20 cellular contexts compared by ENCODE assay signal in genomic region chr19:6064703-6065073, GRCh38. TPM values are rescaled to one million over a fixed set of nuclear protein-coding genes. Genes with fewer than 3 reads are reported as not detected.
DNase-seq lines count a peak whose midpoint lies in the region; ATAC-seq and TF ChIP-seq lines count a peak whose summit lies in the region.
"Had no signal": no experiment of that assay in that cellular context is flagged by ENCODE, and none has a peak within 500 bp of the region (broad histone marks: within the 10 kb centered on the region; RNA-seq: fewer than 3 reads in every experiment).

No MANE protein-coding gene starts in this region.

- H3K4me1 Mint-ChIP-seq in MCF 10A (ENCODE audit: insufficient read depth, unreplicated experiment) = peaks cover 47% of the 10 kb centered on the region

- peaks cover 65% of the 10 kb centered on the region; the same call in 1 of the 2 replicates for H3K79me2 ChIP-seq in SK-N-SH (ENCODE audit: insufficient read depth)

- H4K8ac ChIP-seq in mesenchymal stem cell (ENCODE audit: low read length) = no peak overlapping the region

- TF ChIP-seq CTCF in SK-N-SH (IDR thresholded peaks at IDR 0.05) (no peak), MCF 10A (IDR thresholded peaks at IDR 0.05; ENCODE audit: unreplicated experiment) (no peak), transverse colon (IDR thresholded peaks at IDR 0.05) (no peak)

- H3K36me3 ChIP-seq in SK-N-SH (replicated peaks in 1 of 2; ENCODE audit: control insufficient read depth in 1 of 2, insufficient read depth in 2 of 2, low read length in 1 of 2) = no peaks in the 10 kb centered on the region
- no peaks in the 10 kb centered on the region for H3K36me3 ChIP-seq in mesenchymal stem cell (ENCODE audit: control insufficient read depth in 1 of 2, insufficient read depth in 2 of 2, low read depth in 1 of 2, low read length in 2 of 2)
- H3K36me3 ChIP-seq in transverse colon = no peaks in the 10 kb centered on the region
- H3K36me3 ChIP-seq: BLaER1 treated with 17β-estradiol and CSF1 and Interleukin-3, amounts not matched to agents 10 nM and 100 nM had no signal

- WGBS in SK-N-SH (ENCODE audit: low lambda C conversion rate) = 90% methylated on average over 2 of the region's 2 CpGs
- 97% methylated on average over 2 of the region's 2 CpGs for WGBS in mesenchymal stem cell
- WGBS in transverse colon (ENCODE audit: low coverage in 1 of 2), 2 donors = 89% methylated on average over 2 of the region's 2 CpGs

- no peaks in the 10 kb centered on the region for H3K27me3 Mint-ChIP-seq in MCF 10A (ENCODE audit: insufficient read depth, unreplicated experiment)

- peaks cover 16% of the 10 kb centered on the region for H3K79me1 ChIP-seq in mesenchymal stem cell (replicated peaks; ENCODE audit: low read length, poor library complexity, severe bottlenecking)

- H3K23ac ChIP-seq in mesenchymal stem cell (ENCODE audit: low read length in 2 of 2) = no peak overlapping the region

- no peak for TF ChIP-seq POLR2A in transverse colon (IDR thresholded peaks at IDR 0.05)

- H2AK5ac ChIP-seq in mesenchymal stem cell (ENCODE audit: low read length, severe bottlenecking) = no peak overlapping the region

- peaks cover 41% of the 10 kb centered on the region for H3F3A ChIP-seq in SK-N-SH (replicated peaks; ENCODE audit: insufficient read depth)

- H3K4ac ChIP-seq in mesenchymal stem cell (ENCODE audit: low read depth in 1 of 2, low read length in 2 of 2) = no peak overlapping the region

- CTCF ChIA-PET in SK-N-SH (lab: Yijun Ruan, JAX) = interaction anchor here (1.1 to 4.6 kb wide), 3 partner anchors 16 to 77 kb away, joined by 3 to 25 read pairs (median 3); no protein-coding TSS in a partner anchor
- CTCF ChIA-PET in MCF 10A (lab: Yijun Ruan, JAX) = no interaction called here

- no peak overlapping the region for H2BK12ac ChIP-seq in mesenchymal stem cell (ENCODE audit: low read length in 2 of 2)

- no peak for DNase-seq in SK-N-SH
- no peak for DNase-seq in MCF 10A (ENCODE audit: unreplicated experiment)
- DNase-seq in mesenchymal stem cell = no peak
- no peak for DNase-seq in transverse colon
- no peak for DNase-seq in SHP77 (lab: John Stamatoyannopoulos, UW)
- DNase-seq in activated effector memory CD4-positive, alpha-beta T cell treated with anti-CD3 and anti-CD28 coated beads, Interleukin-2, amount 50 U/mL, for 16 hours = no peak
- DNase-seq in epidermal melanocyte (ENCODE audit: insufficient read length, low spot score) = no peak
- DNase-seq: activated CD8-positive, alpha-beta T cell treated with anti-CD3 and anti-CD28 coated beads, Interleukin-2, amount 10 ng/mL, durations not matched to agents 7 days and 5 days; activated T-cell treated with anti-CD3 and anti-CD28 coated beads, Interleukin-2, amount 50 U/mL, for 72 hours; cerebellar nuclear complex; DMS79 treated with DMSO at 0.1 percent for 48 hours; MV-4-11; NCI-H2029; NCI-H526; stimulated activated CD4-positive, alpha-beta T cell treated with anti-CD3 and anti-CD28 coated beads, Interleukin-2, amount 100 ng/mL, for 48 hours had no signal

- H3K27me3 ChIP-seq in SK-N-SH (ENCODE audit: insufficient read depth) (no peaks in the 10 kb centered on the region), mesenchymal stem cell (ENCODE audit: control insufficient read depth in 1 of 2, insufficient read depth in 1 of 2, low read length in 2 of 2) (no peaks in the 10 kb centered on the region), transverse colon (no peaks in the 10 kb centered on the region)
- H3K27me3 ChIP-seq: BLaER1 treated with 17β-estradiol and CSF1 and Interleukin-3, amounts not matched to agents 10 nM and 100 nM; testis had no signal

- H3K9ac ChIP-seq in SK-N-SH (peak overlapping the region; percentile 32; the same call in 1 of the 2 replicates), mesenchymal stem cell (ENCODE audit: low read length) (peak overlapping the region; percentile 87)

- in situ Hi-C loops in transverse colon (cut with MboI; ENCODE audit: low pct_ligation_motif_present in 1 of 4, low pct_unique_long_range_greater_than_20kb in 1 of 4, low sequenced_read_pairs in 3 of 4) = no loop called here

- H2BK15ac ChIP-seq in mesenchymal stem cell (ENCODE audit: low read depth, poor library complexity, severe bottlenecking) = no peak overlapping the region

- POLR2A ChIA-PET in SK-N-SH (lab: Yijun Ruan, JAX) = no interaction called here
- POLR2A ChIA-PET in MCF 10A (lab: Yijun Ruan, JAX) = interaction anchor here (0.7 to 4.4 kb wide), 5 partner anchors 9 to 44 kb away, joined by 3 to 30 read pairs (median 6); no protein-coding TSS in a partner anchor

- H3K27ac Mint-ChIP-seq in MCF 10A (ENCODE audit: low read depth, unreplicated experiment) = peak overlapping the region; percentile 57
- H3K27ac Mint-ChIP-seq: activated CD8-positive, alpha-beta T cell treated with anti-CD3 and anti-CD28 coated beads, Interleukin-2, amount 10 ng/mL, durations not matched to agents 7 days and 5 days; memory B cell; WTC11 had no signal

- H3K4me3 ChIP-seq in SK-N-SH (ENCODE audit: low read depth in 2 of 2, low read length in 1 of 2) (no peak overlapping the region), mesenchymal stem cell (ENCODE audit: insufficient read depth in 1 of 2, low read depth in 1 of 2, low read length in 2 of 2) (no peak overlapping the region), transverse colon (no peak overlapping the region)
- H3K4me3 ChIP-seq: BLaER1 treated with 17β-estradiol and CSF1 and Interleukin-3, amounts not matched to agents 10 nM and 100 nM; testis had no signal

- no peak for TF ChIP-seq RAD21 in SK-N-SH (IDR thresholded peaks at IDR 0.05; ENCODE audit: low read length)

- ATAC-seq in SK-N-SH treated with all-trans-retinoic acid at 6 μM for 48 hours = no peak
- ATAC-seq: activated CD8-positive, alpha-beta T cell treated with anti-CD3 and anti-CD28 coated beads, Interleukin-2, amount 10 ng/mL, durations not matched to agents 7 days and 5 days; activated T-cell treated with anti-CD3 and anti-CD28 coated beads, Interleukin-2, amount 50 U/mL, for 72 hours; WTC11 had no signal

- no peak overlapping the region for H2AFZ ChIP-seq in SK-N-SH (ENCODE audit: low read depth)
- no peak overlapping the region for H2AFZ ChIP-seq in mesenchymal stem cell (ENCODE audit: low read depth, low read length)

- peak overlapping the region in 1 of 2 experiments; percentile 99; a peak in 2 of 4 replicates for H3K27ac ChIP-seq in SK-N-SH (ENCODE audit: low read depth in 2 of 2, low read length in 1 of 2)
- no peak overlapping the region for H3K27ac ChIP-seq in mesenchymal stem cell (ENCODE audit: low read length, poor library complexity, severe bottlenecking)
- peak overlapping the region; percentile 90 to 95 (median 92) for H3K27ac ChIP-seq in transverse colon
- H3K27ac ChIP-seq: testis had no signal

- TF ChIP-seq EP300 in SK-N-SH (IDR thresholded peaks at IDR 0.05; ENCODE audit: borderline replicate concordance in 1 of 2, low read depth in 1 of 2, low read length in 1 of 2) (no peak), transverse colon (IDR thresholded peaks at IDR 0.05; ENCODE audit: low read depth) (no peak)

- H3K4me2 ChIP-seq in SK-N-SH = no peak overlapping the region
- no peak overlapping the region for H3K4me2 ChIP-seq in mesenchymal stem cell (ENCODE audit: low read length, poor library complexity, severe bottlenecking)

- no peak overlapping the region for H4K91ac ChIP-seq in mesenchymal stem cell (ENCODE audit: low read length)

- no peak overlapping the region for H2BK5ac ChIP-seq in mesenchymal stem cell (ENCODE audit: low read depth, low read length, poor library complexity, severe bottlenecking)

- H4K20me1 ChIP-seq in SK-N-SH (ENCODE audit: insufficient read depth) = no peaks in the 10 kb centered on the region
- H4K20me1 ChIP-seq: BLaER1 treated with 17β-estradiol and CSF1 and Interleukin-3, amounts not matched to agents 10 nM and 100 nM had no signal

- H3K36me3 Mint-ChIP-seq in MCF 10A (ENCODE audit: insufficient read depth, unreplicated experiment) = peaks cover 13% of the 10 kb centered on the region
- H3K36me3 Mint-ChIP-seq: WTC11 had no signal

- H3K14ac ChIP-seq in mesenchymal stem cell (ENCODE audit: low read length in 2 of 2) = no peak overlapping the region

- H3K18ac ChIP-seq in mesenchymal stem cell (ENCODE audit: low read depth in 1 of 2, low read length in 2 of 2) = no peak overlapping the region

- H3K9me2 ChIP-seq in SK-N-SH = no peaks in the 10 kb centered on the region

- no peak overlapping the region for H2BK120ac ChIP-seq in mesenchymal stem cell (ENCODE audit: low read depth, low read length)

- intact Hi-C loops in MCF 10A (cut with micrococcal nuclease) (no loop called here), transverse colon (cut with DNase I; ENCODE audit: low total_unique reads) (no loop called here)

- H3K9me3 Mint-ChIP-seq in MCF 10A (ENCODE audit: unreplicated experiment) = no peaks in the 10 kb centered on the region

- peaks cover 38 to 49% of the 10 kb centered on the region in 2 experiments for H3K4me1 ChIP-seq in SK-N-SH (ENCODE audit: control insufficient read depth in 1 of 2, insufficient read depth in 2 of 2, low read depth in 1 of 2, low read length in 1 of 2)
- peaks cover 25% of the 10 kb centered on the region for H3K4me1 ChIP-seq in mesenchymal stem cell (ENCODE audit: control insufficient read depth, insufficient read depth, low read depth, low read length)
- peaks cover 58 to 89% (median 76%) of the 10 kb centered on the region in 4 donors for H3K4me1 ChIP-seq in transverse colon

- H3K9me3 ChIP-seq in SK-N-SH = no peaks in the 10 kb centered on the region
- no peaks in the 10 kb centered on the region for H3K9me3 ChIP-seq in mesenchymal stem cell (ENCODE audit: control insufficient read depth, low read length)
- H3K9me3 ChIP-seq in transverse colon = no peaks in the 10 kb centered on the region
- H3K9me3 ChIP-seq: BLaER1 treated with 17β-estradiol and CSF1 and Interleukin-3, amounts not matched to agents 10 nM and 100 nM; testis had no signal

- H3K4me3 Mint-ChIP-seq in MCF 10A (ENCODE audit: unreplicated experiment) = no peak overlapping the region
- H3K4me3 Mint-ChIP-seq: activated CD8-positive, alpha-beta T cell treated with anti-CD3 and anti-CD28 coated beads, Interleukin-2, amount 10 ng/mL, durations not matched to agents 7 days and 5 days; memory B cell; WTC11 had no signal

- no TSS peak for BruUV-seq in MCF 10A (replicated peaks; lab: Mats Ljungman, UMichigan)

RNA-seq across cellular contexts. Expression of gene RFX2, which starts 45.6 kb away (rescaled TPM):
- polyA plus RNA-seq in SK-N-SH (2012; rRNA removed) = 10.0 and 12.6 TPM in 2 replicates
- 7.6 and 7.9 TPM in 2 replicates for polyA plus RNA-seq in SK-N-SH (2012; cell fraction: cytosol; rRNA removed)
- polyA plus RNA-seq in SK-N-SH (2012; cell fraction: nucleus; rRNA removed) = 18.3 and 42.2 TPM in 2 replicates
- total RNA-seq in MCF 10A (2022) (9.9 and 10.7 TPM in 2 replicates), transverse colon (10 to 100 TPM in 2 of 4 donors, 1 to 10 TPM in 2; 6.1 to 57.5 (median 11.8) TPM)
- polyA plus RNA-seq in mesenchymal stem cell (2013, experiment 1 of 2) = 3.2 TPM
- 2.9 TPM for polyA plus RNA-seq in mesenchymal stem cell (2013, experiment 2 of 2)
